17 cellular contexts compared by ENCODE assay signal in genomic region chr5:113480243-113480642, GRCh38. TPM values are rescaled to one million over a fixed set of nuclear protein-coding genes. Genes with fewer than 3 reads are reported as not detected.
A peak's percentile ranks its signal among the peaks of the same experiment; 100 is the strongest.
DNase-seq lines count a peak whose midpoint lies in the region; ATAC-seq and TF ChIP-seq lines count a peak whose summit lies in the region.
"Had no signal": no experiment of that assay in that cellular context is flagged by ENCODE, and none has a peak within 500 bp of the region (broad histone marks: within the 10 kb centered on the region; RNA-seq: fewer than 3 reads in every experiment).

No MANE protein-coding gene starts in this region.

- H3K9ac ChIP-seq in adipocyte (ENCODE audit: low read length): no peak overlapping the region

- no peaks in the 10 kb centered on the region; a peak in 1 of 3 replicates for H3K36me3 ChIP-seq in HEK293 (ENCODE audit: control insufficient read depth in 2 of 2, insufficient read depth in 1 of 2, low read length in 2 of 2)
- H3K36me3 ChIP-seq in adipocyte (ENCODE audit: control insufficient read depth, insufficient read depth, low read length, severe bottlenecking): no peaks in the 10 kb centered on the region

- H3K27ac Mint-ChIP-seq in activated CD8-positive, alpha-beta T cell treated with anti-CD3 and anti-CD28 coated beads, Interleukin-2, amount 10 ng/mL, durations not matched to agents 7 days and 5 days: no peak overlapping the region
- H3K27ac Mint-ChIP-seq in activated CD4-positive, alpha-beta T cell treated with anti-CD3 and anti-CD28 coated beads, Interleukin-2, amount 10 ng/mL, durations not matched to agents 7 days and 5 days: no peak overlapping the region
- H3K27ac Mint-ChIP-seq: B cell; CD4-positive, alpha-beta T cell; H9 had no signal

- H3K4me3 ChIP-seq in HEK293 (ENCODE audit: low read depth, low read length): no peak overlapping the region
- H3K4me3 ChIP-seq in adipocyte (ENCODE audit: low read length): no peak overlapping the region
- no peak overlapping the region for H3K4me3 ChIP-seq in choroid plexus epithelial cell (ENCODE audit: low read depth, low read length)
- no peak overlapping the region for H3K4me3 ChIP-seq in fibroblast of the aortic adventitia (ENCODE audit: low read depth, low read length)
- H3K4me3 ChIP-seq: GM12878 had no signal

- CTCF ChIA-PET in HEK293 (lab: Yijun Ruan, JAX): interaction anchor here (0.6 kb wide), 1 partner anchor 20 kb away, joined by 4 read pairs; no protein-coding TSS in a partner anchor
- CTCF ChIA-PET in activated CD8-positive, alpha-beta T cell treated with anti-CD3 and anti-CD28 coated beads, Interleukin-2, amount 10 ng/mL, durations not matched to agents 7 days and 5 days (lab: Charles Lee): no interaction called here
- CTCF ChIA-PET in activated CD4-positive, alpha-beta T cell treated with anti-CD3 and anti-CD28 coated beads, Interleukin-2, amount 10 ng/mL, durations not matched to agents 7 days and 5 days (lab: Charles Lee): no interaction called here

- DNase-seq in adipocyte (ENCODE audit: low read depth) (peak; percentile 67), choroid plexus epithelial cell (ENCODE audit: low read depth) (peak; percentile 37), fibroblast of the aortic adventitia (ENCODE audit: low read depth) (peak; percentile 20), inferior parietal cortex (ENCODE audit: extremely low spot score) (no peak)
- DNase-seq in activated CD8-positive, alpha-beta T cell treated with anti-CD3 and anti-CD28 coated beads, Interleukin-2, amount 10 ng/mL, durations not matched to agents 7 days and 5 days: no peak
- DNase-seq in activated CD4-positive, alpha-beta T cell treated with anti-CD3 and anti-CD28 coated beads, Interleukin-2, amount 10 ng/mL, durations not matched to agents 7 days and 5 days: no peak
- DNase-seq: C1 segment of cervical spinal cord; Calu3; CD4-positive, alpha-beta T cell; DMS 273 treated with DMSO at 0.1 percent for 48 hours; GOT3; H9 had no signal

- TF ChIP-seq CTCF in HEK293 (tag by site-specific recombination; IDR thresholded peaks at IDR 0.05): no peak
- no peak for TF ChIP-seq CTCF in choroid plexus epithelial cell (conservative IDR thresholded peaks at IDR 0.05; ENCODE audit: low read depth, low read length)
- no peak for TF ChIP-seq CTCF in fibroblast of the aortic adventitia (IDR thresholded peaks at IDR 0.05; ENCODE audit: insufficient read depth, low read length)

- no peaks in the 10 kb centered on the region for H3K27me3 ChIP-seq in adipocyte (replicated peaks; ENCODE audit: control insufficient read depth, insufficient read depth, low read length)

- no peaks in the 10 kb centered on the region for H3K36me3 Mint-ChIP-seq in activated CD8-positive, alpha-beta T cell treated with anti-CD3 and anti-CD28 coated beads, Interleukin-2, amount 10 ng/mL, durations not matched to agents 7 days and 5 days (ENCODE audit: low read depth)
- no peaks in the 10 kb centered on the region for H3K36me3 Mint-ChIP-seq in activated CD4-positive, alpha-beta T cell treated with anti-CD3 and anti-CD28 coated beads, Interleukin-2, amount 10 ng/mL, durations not matched to agents 7 days and 5 days (ENCODE audit: low read depth)

- H3K27me3 Mint-ChIP-seq in activated CD8-positive, alpha-beta T cell treated with anti-CD3 and anti-CD28 coated beads, Interleukin-2, amount 10 ng/mL, durations not matched to agents 7 days and 5 days (ENCODE audit: low read depth): peaks cover 59% of the 10 kb centered on the region
- H3K27me3 Mint-ChIP-seq in activated CD4-positive, alpha-beta T cell treated with anti-CD3 and anti-CD28 coated beads, Interleukin-2, amount 10 ng/mL, durations not matched to agents 7 days and 5 days: peaks cover 55% of the 10 kb centered on the region

- H3K9me3 ChIP-seq in HEK293 (ENCODE audit: control insufficient read depth, insufficient read depth, low read depth, low read length) (no peaks in the 10 kb centered on the region), adipocyte (ENCODE audit: control insufficient read depth, low read length) (no peaks in the 10 kb centered on the region)

- H3K27ac ChIP-seq in HEK293 (ENCODE audit: extremely low read depth, low read depth, low read length): no peak overlapping the region

- H3K4me3 Mint-ChIP-seq in activated CD8-positive, alpha-beta T cell treated with anti-CD3 and anti-CD28 coated beads, Interleukin-2, amount 10 ng/mL, durations not matched to agents 7 days and 5 days: no peak overlapping the region
- no peak overlapping the region for H3K4me3 Mint-ChIP-seq in activated CD4-positive, alpha-beta T cell treated with anti-CD3 and anti-CD28 coated beads, Interleukin-2, amount 10 ng/mL, durations not matched to agents 7 days and 5 days
- H3K4me3 Mint-ChIP-seq: B cell; CD4-positive, alpha-beta T cell; H9 had no signal

- no peaks in the 10 kb centered on the region for H3K4me1 Mint-ChIP-seq in activated CD8-positive, alpha-beta T cell treated with anti-CD3 and anti-CD28 coated beads, Interleukin-2, amount 10 ng/mL, durations not matched to agents 7 days and 5 days (ENCODE audit: low read depth)
- no peaks in the 10 kb centered on the region for H3K4me1 Mint-ChIP-seq in activated CD4-positive, alpha-beta T cell treated with anti-CD3 and anti-CD28 coated beads, Interleukin-2, amount 10 ng/mL, durations not matched to agents 7 days and 5 days
- H3K4me1 Mint-ChIP-seq: B cell had no signal

- no peak for ATAC-seq in activated CD8-positive, alpha-beta T cell treated with anti-CD3 and anti-CD28 coated beads, Interleukin-2, amount 10 ng/mL, durations not matched to agents 7 days and 5 days
- ATAC-seq: GM12878 had no signal

- H3K4me1 ChIP-seq in HEK293 (ENCODE audit: control insufficient read depth, insufficient read depth, low read length): no peaks in the 10 kb centered on the region
- no peaks in the 10 kb centered on the region for H3K4me1 ChIP-seq in adipocyte (ENCODE audit: control insufficient read depth, insufficient read depth, low read length)

- H3K9me3 Mint-ChIP-seq in activated CD8-positive, alpha-beta T cell treated with anti-CD3 and anti-CD28 coated beads, Interleukin-2, amount 10 ng/mL, durations not matched to agents 7 days and 5 days (ENCODE audit: insufficient read depth): no peaks in the 10 kb centered on the region
- peaks cover 2% of the 10 kb centered on the region for H3K9me3 Mint-ChIP-seq in activated CD4-positive, alpha-beta T cell treated with anti-CD3 and anti-CD28 coated beads, Interleukin-2, amount 10 ng/mL, durations not matched to agents 7 days and 5 days
- H3K9me3 Mint-ChIP-seq: CD4-positive, alpha-beta T cell had no signal

- POLR2A ChIA-PET in HEK293 (lab: Yijun Ruan, JAX): no interaction called here
- POLR2A ChIA-PET in activated CD8-positive, alpha-beta T cell treated with anti-CD3 and anti-CD28 coated beads, Interleukin-2, amount 10 ng/mL, durations not matched to agents 7 days and 5 days (lab: Charles Lee): no interaction called here
- POLR2A ChIA-PET in activated CD4-positive, alpha-beta T cell treated with anti-CD3 and anti-CD28 coated beads, Interleukin-2, amount 10 ng/mL, durations not matched to agents 7 days and 5 days (lab: Charles Lee): no interaction called here

TF ChIP-seq in HEK293, 187 proteins besides CTCF, POLR2A, EP300 and RAD21 (continues in another document):
- TF ChIP-seq ZNF624 (tag by site-specific recombination; IDR thresholded peaks at IDR 0.05) (no peak), ZNF280D (tag by site-specific recombination; IDR thresholded peaks at IDR 0.05) (no peak)

RNA-seq across cellular contexts. Expression of gene MCC, which starts 8.0 kb away (rescaled TPM):
- total RNA-seq in fibroblast of the aortic adventitia (ENCODE audit: low replicate concordance): 58.6 and 62.4 TPM in 2 replicates
- 1 to 10 TPM; 7.6 to 8.0 TPM for total RNA-seq in activated CD8-positive, alpha-beta T cell treated with anti-CD3 and anti-CD28 coated beads, Interleukin-2, amount 10 ng/mL, durations not matched to agents 7 days and 5 days
- total RNA-seq in activated CD4-positive, alpha-beta T cell treated with anti-CD3 and anti-CD28 coated beads, Interleukin-2, amount 10 ng/mL, durations not matched to agents 7 days and 5 days: 1 to 10 TPM; 2.9 to 3.3 TPM

RNA-seq across cellular contexts. Expression of gene YTHDC2, which starts 33.3 kb away (rescaled TPM):
- 24.0 and 28.1 TPM in 2 replicates for total RNA-seq in fibroblast of the aortic adventitia (ENCODE audit: low replicate concordance)
- 10 to 100 TPM; 30.3 to 34.1 TPM for total RNA-seq in activated CD8-positive, alpha-beta T cell treated with anti-CD3 and anti-CD28 coated beads, Interleukin-2, amount 10 ng/mL, durations not matched to agents 7 days and 5 days
- 10 to 100 TPM; 24.9 to 30.5 TPM for total RNA-seq in activated CD4-positive, alpha-beta T cell treated with anti-CD3 and anti-CD28 coated beads, Interleukin-2, amount 10 ng/mL, durations not matched to agents 7 days and 5 days

RNA-seq across cellular contexts. Expression of gene TSSK1B, which starts 45.5 kb away (rescaled TPM):
- total RNA-seq in fibroblast of the aortic adventitia (ENCODE audit: low replicate concordance): 1.4 TPM in 1 of 2 replicates, not detected in the other
- not detected for total RNA-seq in activated CD8-positive, alpha-beta T cell treated with anti-CD3 and anti-CD28 coated beads, Interleukin-2, amount 10 ng/mL, durations not matched to agents 7 days and 5 days
- total RNA-seq in activated CD4-positive, alpha-beta T cell treated with anti-CD3 and anti-CD28 coated beads, Interleukin-2, amount 10 ng/mL, durations not matched to agents 7 days and 5 days: not detected
- total RNA-seq: B cell; Calu3; CD4-positive, alpha-beta T cell; Daoy; GM12878; HT1080 had no signal

Comparison
In these comparisons a context has a peak if more than half of its experiments do, and no peak if none do; other contexts are left out.
1. DNase-seq: peak in adipocyte (single experiment), choroid plexus epithelial cell (single experiment) and fibroblast of the aortic adventitia (single experiment); none in inferior parietal cortex (single experiment), activated CD8-positive, alpha-beta T cell treated with anti-CD3 and anti-CD28 coated beads, Interleukin-2, amount 10 ng/mL, durations not matched to agents 7 days and 5 days (single experiment) and activated CD4-positive, alpha-beta T cell treated with anti-CD3 and anti-CD28 coated beads, Interleukin-2, amount 10 ng/mL, durations not matched to agents 7 days and 5 days (single experiment).